8 cellular contexts compared by ENCODE assay signal in genomic region chr20:44651507-44652373, GRCh38. TPM values are rescaled to one million over a fixed set of nuclear protein-coding genes. Genes with fewer than 3 reads are reported as not detected.
DNase-seq lines count a peak whose midpoint lies in the region; ATAC-seq, FAIRE-seq and TF ChIP-seq lines count a peak whose summit lies in the region.

TSS of gene ADA (minus strand) at chr20:44651699. CDS start at chr20:44651607, 92 bp downstream.

- H3K27ac ChIP-seq in PC-3 (ENCODE audit: low read length) (no peak within 1 kb of the TSS), neutrophil (peak within 1 kb of the TSS; percentile 46)

- H3K4me2 ChIP-seq in PC-3 (ENCODE audit: low read length) = peak within 1 kb of the TSS; percentile 99

- DNase-seq in D721Med (ENCODE audit: insufficient read length, low spot score) (peak; percentile 28), PC-3 (peak; percentile 65), glomerular visceral epithelial cell (ENCODE audit: extremely low spot score) (peak; percentile 55)

- H3K9me2 ChIP-seq in PC-3 (replicated peaks; ENCODE audit: low read length) = no peaks in the 10 kb centered on the region

- BruUV-seq in PC-3 (replicated peaks; lab: Mats Ljungman, UMichigan) = no TSS peak

- H3K27ac Mint-ChIP-seq in activated naive CD4-positive, alpha-beta T cell treated with anti-CD3 and anti-CD28 coated beads, Interleukin-2, amount 50 U/mL, for 24 hours = peak within 1 kb of the TSS; percentile 94

- peaks cover 7% of the 10 kb centered on the region; the same call in 1 of the 2 replicates for H3K4me1 ChIP-seq in PC-3 (ENCODE audit: insufficient read depth, low read length)
- peaks cover 15 to 18% of the 10 kb centered on the region in 2 experiments for H3K4me1 ChIP-seq in neutrophil (ENCODE audit: control insufficient read depth in 1 of 2, insufficient read depth in 1 of 2, low read depth in 1 of 2, low read length in 1 of 2)

- POLR2A ChIA-PET in PC-3 (lab: Charles Lee; ENCODE audit: unreplicated experiment) = no interaction called here

- H3K27me3 ChIP-seq in PC-3 (ENCODE audit: low read length) = no peaks in the 10 kb centered on the region
- H3K27me3 ChIP-seq in neutrophil = peaks cover 18% of the 10 kb centered on the region

- H3F3A ChIP-seq in PC-3 (ENCODE audit: low read length, unreplicated experiment) = no peaks in the 10 kb centered on the region

- H3K36me3 Mint-ChIP-seq in activated naive CD4-positive, alpha-beta T cell treated with anti-CD3 and anti-CD28 coated beads, Interleukin-2, amount 50 U/mL, for 24 hours = peaks cover 4% of the 10 kb centered on the region

- CTCF ChIA-PET in PC-3 (lab: Charles Lee) = interaction anchor here (0.5 kb wide), 1 partner anchor 259 kb away, joined by 3 read pairs; no protein-coding TSS in a partner anchor

- H3K9ac ChIP-seq in PC-3 (ENCODE audit: low read length) = peak within 1 kb of the TSS; percentile 76

- no peak for FAIRE-seq in D721Med (lab: Jason Lieb, UNC)

- TF ChIP-seq CTCF in D721Med (IDR thresholded peaks at IDR 0.05; ENCODE audit: insufficient read depth, missing control alignments) (no peak), PC-3 (conservative IDR thresholded peaks at IDR 0.05; ENCODE audit: low read depth, low read length) (no peak), neutrophil (IDR thresholded peaks at IDR 0.05) (no peak)

- H3K4me1 Mint-ChIP-seq in activated naive CD4-positive, alpha-beta T cell treated with anti-CD3 and anti-CD28 coated beads, Interleukin-2, amount 50 U/mL, for 24 hours = peaks cover 58% of the 10 kb centered on the region

- no peaks in the 10 kb centered on the region for H3K9me3 Mint-ChIP-seq in activated naive CD4-positive, alpha-beta T cell treated with anti-CD3 and anti-CD28 coated beads, Interleukin-2, amount 50 U/mL, for 24 hours

- H2AFZ ChIP-seq in PC-3 (ENCODE audit: low read length) = peak within 1 kb of the TSS; percentile 95

- H3K27me3 Mint-ChIP-seq in activated naive CD4-positive, alpha-beta T cell treated with anti-CD3 and anti-CD28 coated beads, Interleukin-2, amount 50 U/mL, for 24 hours = no peaks in the 10 kb centered on the region

- H3K79me2 ChIP-seq in PC-3 (ENCODE audit: low read length) = no peaks in the 10 kb centered on the region

- H4K20me1 ChIP-seq in PC-3 (ENCODE audit: low read length) = no peaks in the 10 kb centered on the region

- no peaks in the 10 kb centered on the region for H3K9me3 ChIP-seq in PC-3 (ENCODE audit: low read length)
- no peaks in the 10 kb centered on the region for H3K9me3 ChIP-seq in neutrophil

- peak within 1 kb of the TSS; percentile 79 for H3K4me3 ChIP-seq in PC-3 (ENCODE audit: low read length)
- H3K4me3 ChIP-seq in neutrophil (ENCODE audit: low read depth in 1 of 2, low read length in 1 of 2) = peak within 1 kb of the TSS; percentile 59 to 83

- intact Hi-C loops in PC-3 (cut with micrococcal nuclease) = loop anchor here (1.0 kb wide), 1 partner anchor 32 kb away; no protein-coding TSS in a partner anchor

- ATAC-seq in HG02759 (IDR thresholded peaks at IDR 0.05; ENCODE audit: unreplicated experiment) (peak; percentile 36), PC-3 (peak; percentile 78), GM18498 (IDR thresholded peaks at IDR 0.05; ENCODE audit: unreplicated experiment) (no peak), HG02571 (IDR thresholded peaks at IDR 0.05; ENCODE audit: unreplicated experiment) (no peak)

- H3K4me3 Mint-ChIP-seq in activated naive CD4-positive, alpha-beta T cell treated with anti-CD3 and anti-CD28 coated beads, Interleukin-2, amount 50 U/mL, for 24 hours = peak within 1 kb of the TSS; percentile 89

- no peaks in the 10 kb centered on the region for H3K36me3 ChIP-seq in PC-3 (ENCODE audit: low read depth, low read length)
- no peaks in the 10 kb centered on the region for H3K36me3 ChIP-seq in neutrophil

RNA-seq across cellular contexts. Expression of gene ADA, which starts in this region (rescaled TPM):
- 12.4 and 13.0 TPM in 2 replicates for total RNA-seq in PC-3 (2014; rRNA removed)

Comparison
In these comparisons a context has a peak if more than half of its experiments do, and no peak if none do; other contexts are left out.
1. ATAC-seq: peak in HG02759 (single experiment) and PC-3 (single experiment); none in GM18498 (single experiment) and HG02571 (single experiment).
2. Peak in every context shown above with its lines, with median percentiles within 50 percentile points of each other: DNase-seq.